9 cellular contexts compared by ENCODE assay signal in the genomic region with DNA sequence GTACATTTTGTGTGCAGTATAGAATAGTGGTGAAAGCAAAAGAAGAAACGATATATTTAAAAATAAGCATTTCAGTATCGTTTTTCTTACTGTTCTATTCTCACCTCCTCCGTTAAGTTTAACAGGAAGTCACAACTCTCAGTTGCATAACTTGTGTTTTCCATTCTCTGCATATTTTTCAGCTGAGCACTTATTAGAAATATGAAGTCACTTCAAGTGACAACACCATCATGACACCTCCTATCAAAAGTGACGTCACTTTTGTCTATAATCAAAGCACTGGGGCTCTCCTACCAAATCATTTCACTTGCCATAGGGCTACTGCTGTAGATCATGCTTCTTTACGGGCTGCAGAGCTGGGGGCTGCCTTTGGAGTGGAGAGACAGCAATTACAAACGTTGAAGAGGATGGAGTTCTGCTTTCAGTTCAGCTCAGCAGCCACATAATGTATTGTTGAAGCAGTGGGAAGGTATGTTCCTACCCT. TPM values are rescaled to one million over a fixed set of nuclear protein-coding genes. Genes with fewer than 3 reads are reported as not detected.
DNase-seq lines count a peak whose midpoint lies in the region; ATAC-seq, FAIRE-seq and TF ChIP-seq lines count a peak whose summit lies in the region.
"Had no signal": no experiment of that assay in that cellular context is flagged by ENCODE, and none has a peak within 500 bp of the region (broad histone marks: within the 10 kb centered on the region; RNA-seq: fewer than 3 reads in every experiment).

No MANE protein-coding gene starts in this region.

- no peak for FAIRE-seq in D721Med (lab: Jason Lieb, UNC)
- FAIRE-seq: G401.6 had no signal

- peak; percentile 8 for DNase-seq in AG08396 (ENCODE audit: low spot score)
- DNase-seq in activated CD4-positive, alpha-beta T cell treated with anti-CD3 and anti-CD28 coated beads for 48 hours, result peak; percentile 37
- DNase-seq in mucosa of descending colon, result no peak
- DNase-seq in SW 1271 (lab: John Stamatoyannopoulos, UW), result no peak
- DNase-seq in NCI-H524 (lab: John Stamatoyannopoulos, UW), result no peak
- DNase-seq in D721Med (ENCODE audit: insufficient read length, low spot score), result no peak

- no peak overlapping the region for H3K4me3 ChIP-seq in mucosa of descending colon

- TF ChIP-seq CTCF in mucosa of descending colon (IDR thresholded peaks at IDR 0.05) (no peak), D721Med (IDR thresholded peaks at IDR 0.05; ENCODE audit: insufficient read depth, missing control alignments) (no peak)

- no peaks in the 10 kb centered on the region for H3K9me3 ChIP-seq in mucosa of descending colon

- ATAC-seq in GM18909 (IDR thresholded peaks at IDR 0.05; ENCODE audit: poor library complexity, unreplicated experiment), result peak; percentile 80
- peak; percentile 72 for ATAC-seq in HG03045 (IDR thresholded peaks at IDR 0.05; ENCODE audit: unreplicated experiment)
- ATAC-seq in mucosa of descending colon, result peak; percentile 55

- H3K36me3 ChIP-seq in mucosa of descending colon (ENCODE audit: low read depth), result no peaks in the 10 kb centered on the region

- H3K4me1 ChIP-seq in mucosa of descending colon (ENCODE audit: low read depth), result peaks cover 3% of the 10 kb centered on the region

- intact Hi-C loops in mucosa of descending colon (cut with DNase I, micrococcal nuclease), result no loop called here

RNA-seq across cellular contexts. Expression of gene STAT4, which starts 36.3 kb away (rescaled TPM):
- total RNA-seq in mucosa of descending colon, result 1 to 10 TPM; 2.7 to 4.0 (median 3.6) TPM

Comparison
In these comparisons a context has a peak if more than half of its experiments do, and no peak if none do; other contexts are left out.
1. DNase-seq: peak in AG08396 (single experiment) and activated CD4-positive, alpha-beta T cell treated with anti-CD3 and anti-CD28 coated beads for 48 hours (single experiment); none in mucosa of descending colon (0 of 3), SW 1271 (0 of 2), NCI-H524 (0 of 2) and D721Med (single experiment).
2. Peak in every context shown above with its lines, with median percentiles within 50 percentile points of each other: ATAC-seq.